23 cellular contexts compared by ENCODE assay signal in genomic region chr15:43266834-43267233, GRCh38. TPM values are rescaled to one million over a fixed set of nuclear protein-coding genes. Genes with fewer than 3 reads are reported as not detected.
A peak's percentile ranks its signal among the peaks of the same experiment; 100 is the strongest.
DNase-seq lines count a peak whose midpoint lies in the region; ATAC-seq lines count a peak whose summit lies in the region.
"Had no signal": no experiment of that assay in that cellular context is flagged by ENCODE, and none has a peak within 500 bp of the region (broad histone marks: within the 10 kb centered on the region; RNA-seq: fewer than 3 reads in every experiment).

TGM5 (minus strand) TSS chr15:43266928; CDS start chr15:43266849, 79 bp downstream.

- no peak within 1 kb of the TSS for H2AFZ ChIP-seq in neuronal stem cell (ENCODE audit: low read length)

- peaks cover 0 to 48% (median 2%) of the 10 kb centered on the region in 3 experiments for H3K27me3 ChIP-seq in neuronal stem cell (ENCODE audit: control insufficient read depth in 3 of 3, insufficient read depth in 3 of 3, low read depth in 1 of 3, low read length in 3 of 3)
- H3K27me3 ChIP-seq: ascending aorta had no signal

- H4K8ac ChIP-seq in neuronal stem cell (ENCODE audit: low read depth, low read length): no peak within 1 kb of the TSS

- no peaks in the 10 kb centered on the region for H3K79me1 ChIP-seq in neuronal stem cell (ENCODE audit: low read depth, low read length)

- H3K36me3 ChIP-seq in neuronal stem cell (replicated peaks in 1 of 2; ENCODE audit: control insufficient read depth in 2 of 2, insufficient read depth in 2 of 2, low read length in 2 of 2): no peaks in the 10 kb centered on the region
- H3K36me3 ChIP-seq: ascending aorta had no signal

- no peak within 1 kb of the TSS for H2AK5ac ChIP-seq in neuronal stem cell (ENCODE audit: low read depth, low read length)

- DNase-seq in Caki2 (ENCODE audit: low read depth) (peak; percentile 58), NCI-H69 (lab: John Stamatoyannopoulos, UW) (peak; percentile 17), neuronal stem cell (ENCODE audit: low spot score) (no peak), NCI-H187 treated with DMSO at 0.1 percent for 48 hours (lab: John Stamatoyannopoulos, UW) (no peak), DMS79 treated with DMSO at 0.1 percent for 48 hours (lab: John Stamatoyannopoulos, UW) (no peak)
- DNase-seq in activated effector memory CD4-positive, alpha-beta T cell treated with anti-CD3 and anti-CD28 coated beads, Interleukin-2, amount 50 U/mL, for 16 hours: no peak
- DNase-seq: ACHN; activated CD4-positive, alpha-beta T cell treated with anti-CD3 and anti-CD28 coated beads for 36 hours; activated CD8-positive, alpha-beta memory T cell treated with anti-CD3 and anti-CD28 coated beads, Interleukin-2, amount 50 U/mL, for 4 hours; activated gamma-delta T cell treated with Interleukin-2 at 50 U/mL for 16 hours; CD8-positive, alpha-beta memory T cell; EL; immature natural killer cell; NCI-H1092 treated with DMSO at 0.1 percent for 48 hours; NCI-H2171; occipital lobe; stimulated activated naive CD8-positive, alpha-beta T cell treated with anti-CD3 and anti-CD28 coated beads, Interleukin-15, Interleukin-2, amounts not matched to agents 100 U/mL and 50 U/mL, for 24 hours had no signal

- H3K9ac ChIP-seq in neuronal stem cell (ENCODE audit: low read depth, low read length, poor library complexity): no peak within 1 kb of the TSS

- no CpG with 5 or more reads among the region's 8 CpGs for WGBS in neuronal stem cell (ENCODE audit: extremely low coverage in 2 of 2, insufficient read length in 2 of 2, insufficient replicate concordance in 1 of 2), 2 donors

- ATAC-seq in esophagus mucosa: peak; percentile 92
- no peak for ATAC-seq in GM21786 (IDR thresholded peaks at IDR 0.05; ENCODE audit: unreplicated experiment)
- ATAC-seq: activated CD4-positive, alpha-beta T cell treated with anti-CD3 and anti-CD28 coated beads for 36 hours; Right ventricle myocardium inferior; stimulated activated naive CD8-positive, alpha-beta T cell treated with anti-CD3 and anti-CD28 coated beads, Interleukin-15, Interleukin-2, amounts not matched to agents 100 U/mL and 50 U/mL, for 24 hours had no signal

- no peak within 1 kb of the TSS for H3K23ac ChIP-seq in neuronal stem cell (ENCODE audit: low read depth, low read length, poor library complexity)

- no peak within 1 kb of the TSS for H3K27ac ChIP-seq in neuronal stem cell (replicated peaks; ENCODE audit: low read length)
- H3K27ac ChIP-seq: ascending aorta had no signal

- no peak within 1 kb of the TSS for H3K18ac ChIP-seq in neuronal stem cell (ENCODE audit: low read length)

- no peaks in the 10 kb centered on the region for H3K9me3 ChIP-seq in neuronal stem cell (replicated peaks in 1 of 2; ENCODE audit: control insufficient read depth in 2 of 2, insufficient read depth in 1 of 2, low read depth in 1 of 2, low read length in 2 of 2)
- H3K9me3 ChIP-seq: ascending aorta had no signal

- H4K91ac ChIP-seq in neuronal stem cell (ENCODE audit: low read depth, low read length, poor library complexity): no peak within 1 kb of the TSS

- H3K4ac ChIP-seq in neuronal stem cell (ENCODE audit: low read length): no peak within 1 kb of the TSS

- no peak within 1 kb of the TSS for H2BK120ac ChIP-seq in neuronal stem cell (ENCODE audit: low read depth, low read length)

- H2BK12ac ChIP-seq in neuronal stem cell (ENCODE audit: low read length): no peak within 1 kb of the TSS

- no peak within 1 kb of the TSS for H3K4me2 ChIP-seq in neuronal stem cell (ENCODE audit: insufficient read depth, low read length, poor library complexity, severe bottlenecking)
- H3K4me2 ChIP-seq: smooth muscle cell had no signal

- in situ Hi-C loops in Caki2 (cut with HindIII; ENCODE audit: low pct_unique_long_range_greater_than_20kb, low sequenced_read_pairs): no loop called here

- no peak within 1 kb of the TSS for H3K4me3 ChIP-seq in neuronal stem cell (ENCODE audit: low read length in 2 of 2)
- H3K4me3 ChIP-seq: ascending aorta, smooth muscle cell had no signal

- no peaks in the 10 kb centered on the region for H3K4me1 ChIP-seq in neuronal stem cell (ENCODE audit: control insufficient read depth in 2 of 2, insufficient read depth in 1 of 2, low read depth in 1 of 2, low read length in 2 of 2)
- H3K4me1 ChIP-seq: ascending aorta had no signal

- no peak within 1 kb of the TSS for H2BK15ac ChIP-seq in neuronal stem cell (ENCODE audit: low read length)

- peak within 1 kb of the TSS; percentile 59 for H3K14ac ChIP-seq in neuronal stem cell (ENCODE audit: low read length)

- no peak within 1 kb of the TSS for H2BK5ac ChIP-seq in neuronal stem cell (ENCODE audit: low read length)

RNA-seq across cellular contexts. Expression of gene TGM5, which starts in this region (rescaled TPM):
- total RNA-seq in Caki2 (2014; rRNA removed; shearing (Covaris generic); ENCODE audit: low replicate concordance): not detected in 2 replicates
- 13.5 TPM for total RNA-seq in esophagus mucosa
- polyA plus RNA-seq in neuronal stem cell (2013, experiment 1 of 2): not detected
- not detected for polyA plus RNA-seq in neuronal stem cell (2013, experiment 2 of 2)
- total RNA-seq: activated CD4-positive, alpha-beta T cell treated with anti-CD3 and anti-CD28 coated beads for 36 hours; ascending aorta; mesothelial cell of epicardium; occipital lobe; Right ventricle myocardium inferior had no signal
- polyA plus RNA-seq: CD8-positive, alpha-beta memory T cell had no signal

Comparison
In these comparisons a context has a peak if more than half of its experiments do, and no peak if none do; other contexts are left out.
1. RNA of gene TGM5 (total RNA-seq): 13.5 TPM in esophagus mucosa (single experiment); not detected in Caki2; every median in the first group is over 10 times any median in the second.
2. Peak in DNase-seq in Caki2; RNA of the gene not detected or under 1 TPM.